Comparison of ENCODE assay signal across 8 cellular contexts in the genomic region with DNA sequence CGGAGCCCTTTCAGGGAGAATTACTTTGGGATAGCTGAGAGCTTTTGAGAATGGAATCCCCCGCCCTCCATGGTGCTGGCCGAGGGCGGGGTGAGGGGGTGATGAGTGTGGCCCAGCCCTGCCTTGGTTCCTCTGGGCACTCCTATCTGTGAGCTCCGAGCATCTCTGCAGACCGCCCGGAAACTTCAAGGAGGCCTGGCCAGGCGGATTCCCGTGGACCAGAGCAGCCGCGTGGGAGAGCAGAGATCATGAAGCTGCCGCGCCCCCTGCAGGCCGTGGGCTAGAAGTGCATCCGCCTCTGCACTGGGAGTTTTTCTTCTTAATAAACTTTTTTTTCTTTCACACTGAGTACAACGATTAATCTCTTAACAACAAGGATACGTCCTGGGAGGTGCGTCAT.
DNase-seq lines count a peak whose midpoint lies in the region; ATAC-seq and TF ChIP-seq lines count a peak whose summit lies in the region.

No MANE protein-coding gene starts in this region.

- DNase-seq in COLO668 (lab: John Stamatoyannopoulos, UW; ENCODE audit: unreplicated experiment) (peak; percentile 14), GM12865 (ENCODE audit: low read depth) (peak; percentile 61), RPMI8226 (peak; percentile 67), head of caudate nucleus (peak; percentile 29 to 84 (median 62)), superior temporal gyrus (ENCODE audit: extremely low spot score) (peak; percentile 78)

- peak; percentile 82 for TF ChIP-seq CTCF in GM12865 (IDR thresholded peaks at IDR 0.05; ENCODE audit: insufficient read depth, low read depth, low read length, missing control alignments)

- ATAC-seq in HG02852 (IDR thresholded peaks at IDR 0.05; ENCODE audit: unreplicated experiment) (no peak), GM18498 (IDR thresholded peaks at IDR 0.05; ENCODE audit: unreplicated experiment) (no peak), HG02973 (IDR thresholded peaks at IDR 0.05; ENCODE audit: unreplicated experiment) (no peak)

- intact Hi-C loops in head of caudate nucleus (cut with DNase I), result loop anchor here (10.0 kb wide), 1 partner anchor 256 kb away; no protein-coding TSS in a partner anchor

- H3K4me3 ChIP-seq in GM12865 (ENCODE audit: low read depth, low read length), result no peak overlapping the region

Comparison
In these comparisons a context has a peak if more than half of its experiments do, and no peak if none do; other contexts are left out.
1. DNase-seq: peak in every context shown above with its lines; median percentile 78 in superior temporal gyrus; 67 in RPMI8226; 62 in head of caudate nucleus; 61 in GM12865; 14 in COLO668.